In the genomic region with DNA sequence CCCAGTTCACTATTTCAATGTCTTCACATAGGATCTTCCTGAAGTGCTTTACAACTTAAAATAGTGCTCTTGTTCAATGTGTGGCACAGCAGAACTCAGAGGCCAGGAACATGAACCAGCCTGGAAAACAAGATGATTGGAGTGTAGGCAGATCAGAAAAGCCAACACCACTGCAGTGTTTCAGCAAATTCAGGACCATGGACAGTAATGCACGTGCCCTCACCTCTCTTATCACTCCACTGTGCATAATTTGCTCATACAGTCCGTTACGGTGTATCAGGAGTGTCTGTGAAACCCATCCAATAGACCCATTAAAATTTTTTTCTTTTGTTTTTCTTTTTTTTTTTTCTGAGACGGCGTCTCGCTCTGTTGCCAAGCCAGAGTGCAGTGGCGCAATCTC, we compare ENCODE assay signal across 12 cellular contexts. TPM values are rescaled to one million over a fixed set of nuclear protein-coding genes. Genes with fewer than 3 reads are reported as not detected.
DNase-seq lines count a peak whose midpoint lies in the region; TF ChIP-seq lines count a peak whose summit lies in the region.
"Had no signal": no experiment of that assay in that cellular context is flagged by ENCODE, and none has a peak within 500 bp of the region (broad histone marks: within the 10 kb centered on the region; RNA-seq: fewer than 3 reads in every experiment).

No MANE protein-coding gene starts in this region.

- H3K27me3 Mint-ChIP-seq in MCF 10A (ENCODE audit: insufficient read depth, unreplicated experiment): peaks cover 15% of the 10 kb centered on the region

- H3K4me2 ChIP-seq in SK-N-SH: no peak overlapping the region

- intact Hi-C loops in MCF 10A (cut with micrococcal nuclease): no loop called here
- intact Hi-C loops in breast epithelium (cut with DNase I; ENCODE audit: low total_unique reads): no loop called here
- intact Hi-C loops in posterior cingulate gyrus (cut with DNase I): no loop called here

- no peak overlapping the region for H2AFZ ChIP-seq in SK-N-SH (ENCODE audit: low read depth)

- H4K20me1 ChIP-seq in SK-N-SH (ENCODE audit: insufficient read depth): no peaks in the 10 kb centered on the region

- DNase-seq in MCF 10A (ENCODE audit: unreplicated experiment) (peak; percentile 55), breast epithelium (ENCODE audit: low spot score in 2 of 2) (no peak), SK-N-SH (no peak), foreskin fibroblast (peak; percentile 13 to 50), DMS153 (lab: John Stamatoyannopoulos, UW) (no peak), posterior cingulate gyrus (no peak), T-helper 9 cell (no peak)
- no peak for DNase-seq in stimulated activated CD4-positive, alpha-beta T cell treated with anti-CD3 and anti-CD28 coated beads, Interleukin-2, amount 100 ng/mL, for 24 hours
- DNase-seq: activated CD4-positive, alpha-beta memory T cell treated with anti-CD3 and anti-CD28 coated beads, Interleukin-2, amount 10 ng/mL, durations not matched to agents 7 days and 5 days; colonic mucosa; NCI-H526 had no signal

- no peak overlapping the region for H3K27ac Mint-ChIP-seq in MCF 10A (ENCODE audit: low read depth, unreplicated experiment)
- H3K27ac Mint-ChIP-seq: activated CD4-positive, alpha-beta memory T cell treated with anti-CD3 and anti-CD28 coated beads, Interleukin-2, amount 10 ng/mL, durations not matched to agents 7 days and 5 days had no signal

- H3F3A ChIP-seq in SK-N-SH (replicated peaks; ENCODE audit: insufficient read depth): no peaks in the 10 kb centered on the region

- no peak overlapping the region for H3K4me3 ChIP-seq in breast epithelium
- H3K4me3 ChIP-seq in SK-N-SH (ENCODE audit: low read depth in 2 of 2, low read length in 1 of 2): no peak overlapping the region
- no peak overlapping the region for H3K4me3 ChIP-seq in foreskin fibroblast (ENCODE audit: low read depth in 1 of 2, low read length in 2 of 2)
- H3K4me3 ChIP-seq: colonic mucosa, lung had no signal

- no peak for TF ChIP-seq EP300 in SK-N-SH (IDR thresholded peaks at IDR 0.05; ENCODE audit: borderline replicate concordance in 1 of 2, low read depth in 1 of 2, low read length in 1 of 2)

- H3K9me3 Mint-ChIP-seq in MCF 10A (ENCODE audit: unreplicated experiment): peaks cover 11% of the 10 kb centered on the region
- H3K9me3 Mint-ChIP-seq: activated CD4-positive, alpha-beta memory T cell treated with anti-CD3 and anti-CD28 coated beads, Interleukin-2, amount 10 ng/mL, durations not matched to agents 7 days and 5 days had no signal

- H3K36me3 Mint-ChIP-seq in MCF 10A (ENCODE audit: insufficient read depth, unreplicated experiment): no peaks in the 10 kb centered on the region

- 77% methylated on average over 7 of the region's 7 CpGs for whole genome bisulfite sequencing in SK-N-SH (ENCODE audit: low lambda C conversion rate)

- H3K9ac ChIP-seq in SK-N-SH: no peak overlapping the region

- H3K79me2 ChIP-seq in SK-N-SH (ENCODE audit: insufficient read depth): no peaks in the 10 kb centered on the region

- no TSS peak for BruUV-seq in MCF 10A (replicated peaks; lab: Mats Ljungman, UMichigan)

- TF ChIP-seq POLR2A in breast epithelium (IDR thresholded peaks at IDR 0.05): no peak

- H3K9me3 ChIP-seq in breast epithelium: no peaks in the 10 kb centered on the region
- no peaks in the 10 kb centered on the region for H3K9me3 ChIP-seq in SK-N-SH
- H3K9me3 ChIP-seq: colonic mucosa had no signal

- no peak overlapping the region for H3K27ac ChIP-seq in breast epithelium
- no peak overlapping the region for H3K27ac ChIP-seq in SK-N-SH (ENCODE audit: low read depth in 2 of 2, low read length in 1 of 2)
- H3K27ac ChIP-seq: colonic mucosa had no signal

- CTCF ChIA-PET in MCF 10A (lab: Yijun Ruan, JAX): interaction anchor here (2.0 kb wide), 1 partner anchor 10 kb away, joined by 7 read pairs; no protein-coding TSS in a partner anchor
- CTCF ChIA-PET in SK-N-SH (lab: Yijun Ruan, JAX): no interaction called here

- H3K4me1 ChIP-seq in breast epithelium: no peaks in the 10 kb centered on the region
- no peaks in the 10 kb centered on the region for H3K4me1 ChIP-seq in SK-N-SH (ENCODE audit: control insufficient read depth in 1 of 2, insufficient read depth in 2 of 2, low read depth in 1 of 2, low read length in 1 of 2)
- H3K4me1 ChIP-seq: colonic mucosa had no signal

- H3K27me3 ChIP-seq in breast epithelium: peaks cover 0 to 7% of the 10 kb centered on the region in 2 donors
- no peaks in the 10 kb centered on the region for H3K27me3 ChIP-seq in SK-N-SH (ENCODE audit: insufficient read depth)
- H3K27me3 ChIP-seq: colonic mucosa had no signal

- no peak for TF ChIP-seq CTCF in MCF 10A (IDR thresholded peaks at IDR 0.05; ENCODE audit: unreplicated experiment)
- TF ChIP-seq CTCF in breast epithelium (IDR thresholded peaks at IDR 0.05): no peak
- TF ChIP-seq CTCF in SK-N-SH (IDR thresholded peaks at IDR 0.05): no peak
- no peak for TF ChIP-seq CTCF in foreskin fibroblast (IDR thresholded peaks at IDR 0.05; ENCODE audit: low read depth, low read length)

- TF ChIP-seq RAD21 in SK-N-SH (IDR thresholded peaks at IDR 0.05; ENCODE audit: low read length): no peak

- no peaks in the 10 kb centered on the region for H3K9me2 ChIP-seq in SK-N-SH

- POLR2A ChIA-PET in MCF 10A (lab: Yijun Ruan, JAX) (no interaction called here), SK-N-SH (lab: Yijun Ruan, JAX) (no interaction called here)

- H3K4me1 Mint-ChIP-seq in MCF 10A (ENCODE audit: insufficient read depth, unreplicated experiment): no peaks in the 10 kb centered on the region
- H3K4me1 Mint-ChIP-seq: activated CD4-positive, alpha-beta memory T cell treated with anti-CD3 and anti-CD28 coated beads, Interleukin-2, amount 10 ng/mL, durations not matched to agents 7 days and 5 days had no signal

- no peaks in the 10 kb centered on the region for H3K36me3 ChIP-seq in breast epithelium
- H3K36me3 ChIP-seq in SK-N-SH (replicated peaks in 1 of 2; ENCODE audit: control insufficient read depth in 1 of 2, insufficient read depth in 2 of 2, low read length in 1 of 2): no peaks in the 10 kb centered on the region
- H3K36me3 ChIP-seq: colonic mucosa had no signal

- H3K4me3 Mint-ChIP-seq in MCF 10A (ENCODE audit: unreplicated experiment): no peak overlapping the region
- H3K4me3 Mint-ChIP-seq: activated CD4-positive, alpha-beta memory T cell treated with anti-CD3 and anti-CD28 coated beads, Interleukin-2, amount 10 ng/mL, durations not matched to agents 7 days and 5 days had no signal

TF ChIP-seq in SK-N-SH, 30 proteins besides CTCF, POLR2A, EP300 and RAD21:
- TF ChIP-seq, protein P1, sequence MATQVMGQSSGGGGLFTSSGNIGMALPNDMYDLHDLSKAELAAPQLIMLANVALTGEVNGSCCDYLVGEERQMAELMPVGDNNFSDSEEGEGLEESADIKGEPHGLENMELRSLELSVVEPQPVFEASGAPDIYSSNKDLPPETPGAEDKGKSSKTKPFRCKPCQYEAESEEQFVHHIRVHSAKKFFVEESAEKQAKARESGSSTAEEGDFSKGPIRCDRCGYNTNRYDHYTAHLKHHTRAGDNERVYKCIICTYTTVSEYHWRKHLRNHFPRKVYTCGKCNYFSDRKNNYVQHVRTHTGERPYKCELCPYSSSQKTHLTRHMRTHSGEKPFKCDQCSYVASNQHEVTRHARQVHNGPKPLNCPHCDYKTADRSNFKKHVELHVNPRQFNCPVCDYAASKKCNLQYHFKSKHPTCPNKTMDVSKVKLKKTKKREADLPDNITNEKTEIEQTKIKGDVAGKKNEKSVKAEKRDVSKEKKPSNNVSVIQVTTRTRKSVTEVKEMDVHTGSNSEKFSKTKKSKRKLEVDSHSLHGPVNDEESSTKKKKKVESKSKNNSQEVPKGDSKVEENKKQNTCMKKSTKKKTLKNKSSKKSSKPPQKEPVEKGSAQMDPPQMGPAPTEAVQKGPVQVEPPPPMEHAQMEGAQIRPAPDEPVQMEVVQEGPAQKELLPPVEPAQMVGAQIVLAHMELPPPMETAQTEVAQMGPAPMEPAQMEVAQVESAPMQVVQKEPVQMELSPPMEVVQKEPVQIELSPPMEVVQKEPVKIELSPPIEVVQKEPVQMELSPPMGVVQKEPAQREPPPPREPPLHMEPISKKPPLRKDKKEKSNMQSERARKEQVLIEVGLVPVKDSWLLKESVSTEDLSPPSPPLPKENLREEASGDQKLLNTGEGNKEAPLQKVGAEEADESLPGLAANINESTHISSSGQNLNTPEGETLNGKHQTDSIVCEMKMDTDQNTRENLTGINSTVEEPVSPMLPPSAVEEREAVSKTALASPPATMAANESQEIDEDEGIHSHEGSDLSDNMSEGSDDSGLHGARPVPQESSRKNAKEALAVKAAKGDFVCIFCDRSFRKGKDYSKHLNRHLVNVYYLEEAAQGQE (IDR thresholded peaks at IDR 0.05; ENCODE audit: low read depth, low read length): peak; percentile 95
- TF ChIP-seq, protein P2, sequence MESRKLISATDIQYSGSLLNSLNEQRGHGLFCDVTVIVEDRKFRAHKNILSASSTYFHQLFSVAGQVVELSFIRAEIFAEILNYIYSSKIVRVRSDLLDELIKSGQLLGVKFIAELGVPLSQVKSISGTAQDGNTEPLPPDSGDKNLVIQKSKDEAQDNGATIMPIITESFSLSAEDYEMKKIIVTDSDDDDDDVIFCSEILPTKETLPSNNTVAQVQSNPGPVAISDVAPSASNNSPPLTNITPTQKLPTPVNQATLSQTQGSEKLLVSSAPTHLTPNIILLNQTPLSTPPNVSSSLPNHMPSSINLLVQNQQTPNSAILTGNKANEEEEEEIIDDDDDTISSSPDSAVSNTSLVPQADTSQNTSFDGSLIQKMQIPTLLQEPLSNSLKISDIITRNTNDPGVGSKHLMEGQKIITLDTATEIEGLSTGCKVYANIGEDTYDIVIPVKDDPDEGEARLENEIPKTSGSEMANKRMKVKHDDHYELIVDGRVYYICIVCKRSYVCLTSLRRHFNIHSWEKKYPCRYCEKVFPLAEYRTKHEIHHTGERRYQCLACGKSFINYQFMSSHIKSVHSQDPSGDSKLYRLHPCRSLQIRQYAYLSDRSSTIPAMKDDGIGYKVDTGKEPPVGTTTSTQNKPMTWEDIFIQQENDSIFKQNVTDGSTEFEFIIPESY (IDR thresholded peaks at IDR 0.05; ENCODE audit: borderline replicate concordance, low read depth): no peak
- TF ChIP-seq POLR2AphosphoS5 (IDR thresholded peaks at IDR 0.05; ENCODE audit: low read depth, low read length): no peak
- TF ChIP-seq, protein P3, sequence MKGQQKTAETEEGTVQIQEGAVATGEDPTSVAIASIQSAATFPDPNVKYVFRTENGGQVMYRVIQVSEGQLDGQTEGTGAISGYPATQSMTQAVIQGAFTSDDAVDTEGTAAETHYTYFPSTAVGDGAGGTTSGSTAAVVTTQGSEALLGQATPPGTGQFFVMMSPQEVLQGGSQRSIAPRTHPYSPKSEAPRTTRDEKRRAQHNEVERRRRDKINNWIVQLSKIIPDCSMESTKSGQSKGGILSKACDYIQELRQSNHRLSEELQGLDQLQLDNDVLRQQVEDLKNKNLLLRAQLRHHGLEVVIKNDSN (IDR thresholded peaks at IDR 0.05; ENCODE audit: borderline replicate concordance, low read depth): 0 out of 2 replicates have a peak, but pooled peaks have one; percentile 11
TF ChIP-seq in SK-N-SH: peak in this region for 2.

RNA-seq across cellular contexts. Expression of a gene that starts 27.6 kb away (rescaled TPM):
- total RNA-seq in MCF 10A (2022) (5.5 and 8.3 TPM in 2 replicates), breast epithelium (10 to 100 TPM; 20.2 to 33.4 (median 27.2) TPM)
- 6.2 and 7.1 TPM in 2 replicates for polyA plus RNA-seq in SK-N-SH (2012; rRNA removed)
- 7.3 and 7.6 TPM in 2 replicates for polyA plus RNA-seq in SK-N-SH (2012; cell fraction: cytosol; rRNA removed)
- 10.7 and 17.4 TPM in 2 replicates for polyA plus RNA-seq in SK-N-SH (2012; cell fraction: nucleus; rRNA removed)

Comparison
In these comparisons a context has a peak if more than half of its experiments do, and no peak if none do; other contexts are left out.
1. DNase-seq: peak in MCF 10A (single experiment) and foreskin fibroblast (2 of 2); none in breast epithelium (0 of 2), SK-N-SH (single experiment), DMS153 (single experiment), posterior cingulate gyrus (0 of 10), stimulated activated CD4-positive, alpha-beta T cell treated with anti-CD3 and anti-CD28 coated beads, Interleukin-2, amount 100 ng/mL, for 24 hours (0 of 2) and T-helper 9 cell (single experiment).